Comparison of ENCODE assay signal across 8 cellular contexts in the genomic region with DNA sequence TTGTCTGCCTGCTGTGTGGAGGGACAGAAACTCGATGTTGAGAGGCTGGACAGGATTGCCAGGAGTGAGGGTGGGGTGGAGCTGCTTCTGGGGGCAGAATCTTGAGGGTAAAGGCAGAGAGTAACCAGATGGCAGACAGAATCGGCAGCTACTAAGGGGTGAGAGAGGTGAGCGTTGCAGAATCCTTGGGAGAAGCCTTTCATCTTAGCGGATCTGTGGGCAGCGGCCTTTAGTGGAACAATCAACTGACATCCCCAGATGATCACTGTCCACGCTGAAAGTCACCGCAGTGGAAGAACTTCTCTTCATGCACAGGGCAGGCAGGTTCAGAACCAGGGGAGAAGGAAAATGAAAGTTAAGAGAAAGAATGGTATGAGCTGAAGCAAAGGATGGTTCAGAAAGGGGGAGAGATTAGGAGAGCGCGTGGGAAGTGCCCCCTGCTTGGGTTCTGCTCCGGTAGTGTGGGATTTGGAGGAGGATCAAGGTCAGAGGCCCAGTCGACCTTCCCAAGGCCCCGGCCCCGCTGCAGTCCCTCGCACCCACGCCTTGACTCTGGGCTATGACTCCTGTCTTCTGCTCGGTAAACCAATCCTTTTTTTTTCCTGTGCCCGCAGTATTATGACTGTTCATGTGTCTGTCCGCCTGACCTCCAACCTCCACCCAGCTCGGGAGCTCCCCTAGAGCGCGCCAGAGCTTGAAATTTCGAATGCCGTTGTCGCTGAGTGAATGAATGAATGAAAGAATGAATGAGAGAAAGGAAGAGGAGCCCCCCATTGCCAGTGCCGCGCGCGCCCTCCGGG. TPM values are rescaled to one million over a fixed set of nuclear protein-coding genes. Genes with fewer than 3 reads are reported as not detected.
A peak's percentile ranks its signal among the peaks of the same experiment; 100 is the strongest.
DNase-seq lines count a peak whose midpoint lies in the region; ATAC-seq lines count a peak whose summit lies in the region.

No MANE protein-coding gene starts in this region.

- peaks cover 6% of the 10 kb centered on the region for H3K36me3 ChIP-seq in iPS-18a (ENCODE audit: control insufficient read depth, low read depth, low read length)

- no peaks in the 10 kb centered on the region for H3K9me3 Mint-ChIP-seq in activated T-helper 1 cell treated with anti-CD3 and anti-CD28 coated beads, Interleukin-12 subunit alpha, Interleukin-12 subunit beta, Interleukin-2, Interleukin-4 antibody, amounts not matched to agents 30 ng/mL and 10 ng/mL and 1 ng/mL, durations not matched to agents 14 hours and 24 hours and 36 hours

- H3K4me3 Mint-ChIP-seq in activated T-helper 1 cell treated with anti-CD3 and anti-CD28 coated beads, Interleukin-12 subunit alpha, Interleukin-12 subunit beta, Interleukin-2, Interleukin-4 antibody, amounts not matched to agents 30 ng/mL and 10 ng/mL and 1 ng/mL, durations not matched to agents 14 hours and 24 hours and 36 hours = no peak overlapping the region

- peaks cover 15% of the 10 kb centered on the region for H3K36me3 Mint-ChIP-seq in activated T-helper 1 cell treated with anti-CD3 and anti-CD28 coated beads, Interleukin-12 subunit alpha, Interleukin-12 subunit beta, Interleukin-2, Interleukin-4 antibody, amounts not matched to agents 30 ng/mL and 10 ng/mL and 1 ng/mL, durations not matched to agents 14 hours and 24 hours and 36 hours (ENCODE audit: low read depth)

- H3K27ac Mint-ChIP-seq in activated T-helper 1 cell treated with anti-CD3 and anti-CD28 coated beads, Interleukin-12 subunit alpha, Interleukin-12 subunit beta, Interleukin-2, Interleukin-4 antibody, amounts not matched to agents 30 ng/mL and 10 ng/mL and 1 ng/mL, durations not matched to agents 14 hours and 24 hours and 36 hours = no peak overlapping the region

- ATAC-seq in GM19023 (IDR thresholded peaks at IDR 0.05; ENCODE audit: unreplicated experiment) (peak; percentile 45), HG02798 (IDR thresholded peaks at IDR 0.05; ENCODE audit: poor library complexity, unreplicated experiment) (no peak)

- H3K27me3 ChIP-seq in iPS-18a (ENCODE audit: control insufficient read depth, insufficient read depth, low read length) = no peaks in the 10 kb centered on the region

- peaks cover 5% of the 10 kb centered on the region for H3K4me1 Mint-ChIP-seq in activated T-helper 1 cell treated with anti-CD3 and anti-CD28 coated beads, Interleukin-12 subunit alpha, Interleukin-12 subunit beta, Interleukin-2, Interleukin-4 antibody, amounts not matched to agents 30 ng/mL and 10 ng/mL and 1 ng/mL, durations not matched to agents 14 hours and 24 hours and 36 hours (ENCODE audit: low read depth)

- H3K27me3 Mint-ChIP-seq in activated T-helper 1 cell treated with anti-CD3 and anti-CD28 coated beads, Interleukin-12 subunit alpha, Interleukin-12 subunit beta, Interleukin-2, Interleukin-4 antibody, amounts not matched to agents 30 ng/mL and 10 ng/mL and 1 ng/mL, durations not matched to agents 14 hours and 24 hours and 36 hours (ENCODE audit: insufficient read depth) = no peaks in the 10 kb centered on the region

- peak overlapping the region; percentile 2 for H3K27ac ChIP-seq in iPS-18a (ENCODE audit: low read length)

- H3K9me3 ChIP-seq in iPS-18a (ENCODE audit: control insufficient read depth, low read depth, low read length) = no peaks in the 10 kb centered on the region

- DNase-seq in AML-193 (lab: John Stamatoyannopoulos, UW) = peak; percentile 24 to 45
- peak; percentile 22 for DNase-seq in HT-29 (ENCODE audit: low spot score)
- DNase-seq in activated T-helper 1 cell treated with anti-CD3 and anti-CD28 coated beads, Interleukin-12 subunit alpha, Interleukin-12 subunit beta, Interleukin-2, Interleukin-4 antibody, amounts not matched to agents 30 ng/mL and 10 ng/mL and 1 ng/mL, durations not matched to agents 14 hours and 24 hours and 36 hours (ENCODE audit: low spot score) = peak; percentile 20
- peak; percentile 7 to 43 for DNase-seq in stimulated activated CD8-positive, alpha-beta memory T cell treated with anti-CD3 and anti-CD28 coated beads, Interleukin-7, amount 100 ng/mL, for 48 hours (ENCODE audit: extremely low read depth in 1 of 2, low read depth in 1 of 2)
- no peak for DNase-seq in NCI-H187 (lab: John Stamatoyannopoulos, UW)

- peak overlapping the region; percentile 79 for H3K9ac ChIP-seq in iPS-18a (ENCODE audit: low read length)

- intact Hi-C loops in activated T-helper 1 cell treated with anti-CD3 and anti-CD28 coated beads, Interleukin-12 subunit alpha, Interleukin-12 subunit beta, Interleukin-2, Interleukin-4 antibody, amounts not matched to agents 30 ng/mL and 10 ng/mL and 1 ng/mL, durations not matched to agents 14 hours and 24 hours and 36 hours (cut with micrococcal nuclease) = loop anchor here (1.0 to 10.0 kb wide), 11 partner anchors 31 to 410 kb away; a partner anchor contains a TSS

- H3K4me3 ChIP-seq in iPS-18a (ENCODE audit: low read length) = peak overlapping the region; percentile 89

- peaks cover 10% of the 10 kb centered on the region for H3K4me1 ChIP-seq in iPS-18a (ENCODE audit: control insufficient read depth, low read depth, low read length)

RNA-seq across cellular contexts. Expression of a gene that starts 0.6 kb away (rescaled TPM):
- total RNA-seq in HT-29 (2014; rRNA removed; shearing (Covaris generic)) = 24.6 and 31.9 TPM in 2 replicates
- 94.2 and 98.2 TPM in 2 replicates for total RNA-seq in activated T-helper 1 cell treated with anti-CD3 and anti-CD28 coated beads, Interleukin-12 subunit alpha, Interleukin-12 subunit beta, Interleukin-2, Interleukin-4 antibody, amounts not matched to agents 30 ng/mL and 10 ng/mL and 1 ng/mL, durations not matched to agents 14 hours and 24 hours and 36 hours

RNA-seq across cellular contexts. Expression of a gene that starts 31.6 kb away (rescaled TPM):
- 31.4 and 38.9 TPM in 2 replicates for total RNA-seq in HT-29 (2014; rRNA removed; shearing (Covaris generic))
- total RNA-seq in activated T-helper 1 cell treated with anti-CD3 and anti-CD28 coated beads, Interleukin-12 subunit alpha, Interleukin-12 subunit beta, Interleukin-2, Interleukin-4 antibody, amounts not matched to agents 30 ng/mL and 10 ng/mL and 1 ng/mL, durations not matched to agents 14 hours and 24 hours and 36 hours = 207 and 221 TPM in 2 replicates

RNA-seq across cellular contexts. Expression of a gene that starts 51.3 kb away (rescaled TPM):
- 180 TPM in 2 replicates for total RNA-seq in HT-29 (2014; rRNA removed; shearing (Covaris generic))
- 437 and 457 TPM in 2 replicates for total RNA-seq in activated T-helper 1 cell treated with anti-CD3 and anti-CD28 coated beads, Interleukin-12 subunit alpha, Interleukin-12 subunit beta, Interleukin-2, Interleukin-4 antibody, amounts not matched to agents 30 ng/mL and 10 ng/mL and 1 ng/mL, durations not matched to agents 14 hours and 24 hours and 36 hours

Comparison
In these comparisons a context has a peak if more than half of its experiments do, and no peak if none do; other contexts are left out.
1. DNase-seq: peak in AML-193 (2 of 2), HT-29 (single experiment), activated T-helper 1 cell treated with anti-CD3 and anti-CD28 coated beads, Interleukin-12 subunit alpha, Interleukin-12 subunit beta, Interleukin-2, Interleukin-4 antibody, amounts not matched to agents 30 ng/mL and 10 ng/mL and 1 ng/mL, durations not matched to agents 14 hours and 24 hours and 36 hours (single experiment) and stimulated activated CD8-positive, alpha-beta memory T cell treated with anti-CD3 and anti-CD28 coated beads, Interleukin-7, amount 100 ng/mL, for 48 hours (2 of 2); none in NCI-H187 (0 of 2).